Comparison of ENCODE assay signal across 11 cellular contexts in genomic region chr12:117032593-117033381, GRCh38.
DNase-seq lines count a peak whose midpoint lies in the region; ATAC-seq, FAIRE-seq and TF ChIP-seq lines count a peak whose summit lies in the region.
"Had no signal": no experiment of that assay in that cellular context is flagged by ENCODE, and none has a peak within 500 bp of the region (broad histone marks: within the 10 kb centered on the region; RNA-seq: fewer than 3 reads in every experiment).

No MANE protein-coding gene starts in this region.

- no peak for TF ChIP-seq EP300 in gastroesophageal sphincter (IDR thresholded peaks at IDR 0.05)

- CTCF ChIA-PET in GM10248 (lab: Yijun Ruan, JAX): interaction anchor here (0.9 to 1.8 kb wide), 2 partner anchors 8 to 87 kb away, joined by 3 to 12 read pairs; no protein-coding TSS in a partner anchor

- TF ChIP-seq CTCF in gastroesophageal sphincter (IDR thresholded peaks at IDR 0.05) (no peak), pancreas (IDR thresholded peaks at IDR 0.05) (no peak), GM10248 (IDR thresholded peaks at IDR 0.05; ENCODE audit: control extremely low read depth, extremely low read depth, low read depth, missing control alignments) (no peak)

- WGBS in gastroesophageal sphincter (ENCODE audit: low coverage in 1 of 2), 2 donors: 42 to 50% methylated on average over 1 to 3 of the region's 34 CpGs
- WGBS in pancreas, 2 donors: 43 to 57% methylated on average over 34 of the region's 34 CpGs

- H3K9me3 ChIP-seq in gastroesophageal sphincter: no peaks in the 10 kb centered on the region
- no peaks in the 10 kb centered on the region for H3K9me3 ChIP-seq in pancreas

- POLR2A ChIA-PET in GM10248 (lab: Yijun Ruan, JAX): no interaction called here

- H3K4me1 ChIP-seq in gastroesophageal sphincter: peaks cover 0 to 19% (median 0%) of the 10 kb centered on the region in 3 donors
- H3K4me1 ChIP-seq in pancreas: peaks cover 11 to 46% (median 38%) of the 10 kb centered on the region in 3 donors

- H3K27ac ChIP-seq in gastroesophageal sphincter (no peak overlapping the region), pancreas (peak overlapping the region; percentile 63 to 84 (median 78))

- TF ChIP-seq POLR2A in gastroesophageal sphincter (IDR thresholded peaks at IDR 0.05): no peak

- no peak for FAIRE-seq in pancreas (lab: Jason Lieb, UNC)

- DNase-seq in ELR (ENCODE audit: low read depth) (peak; percentile 13), NCI-H526 treated with DMSO at 0.1 percent for 48 hours (lab: John Stamatoyannopoulos, UW) (peak; percentile 40), pancreas (peak; percentile 67 to 91 (median 83)), NOMO-1 treated with dmso at 0.1 percent for 144 hours (lab: John Stamatoyannopoulos, UW; ENCODE audit: unreplicated experiment) (no peak), GM10248 (ENCODE audit: extremely low spot score) (no peak)
- DNase-seq: GDM1; stimulated activated CD4-positive, alpha-beta T cell treated with anti-CD3 and anti-CD28 coated beads, Interleukin-2, amount 100 ng/mL, for 48 hours; T-helper 9 cell had no signal

- peaks cover 43% of the 10 kb centered on the region for H3K27me3 ChIP-seq in gastroesophageal sphincter
- H3K27me3 ChIP-seq in pancreas: no peaks in the 10 kb centered on the region

- peaks cover 0 to 29% of the 10 kb centered on the region in 2 donors for H3K36me3 ChIP-seq in gastroesophageal sphincter
- H3K36me3 ChIP-seq in pancreas: peaks cover 0 to 3% (median 0%) of the 10 kb centered on the region in 3 donors

- intact Hi-C loops in pancreas (cut with DNase I): no loop called here

- ATAC-seq in gastroesophageal sphincter (peak; percentile 48), pancreas (peak; percentile 83 to 88 (median 84)), GM18858 (IDR thresholded peaks at IDR 0.05; ENCODE audit: unreplicated experiment) (no peak), HG02642 (IDR thresholded peaks at IDR 0.05; ENCODE audit: poor library complexity, unreplicated experiment) (no peak)

- H3K4me3 ChIP-seq in gastroesophageal sphincter: no peak overlapping the region
- H3K4me3 ChIP-seq in pancreas: no peak overlapping the region

Comparison
In these comparisons a context has a peak if more than half of its experiments do, and no peak if none do; other contexts are left out.
1. DNase-seq: peak in ELR (single experiment), NCI-H526 treated with DMSO at 0.1 percent for 48 hours (single experiment) and pancreas (6 of 6); none in NOMO-1 treated with dmso at 0.1 percent for 144 hours (single experiment) and GM10248 (single experiment).
2. ATAC-seq: peak in gastroesophageal sphincter (single experiment) and pancreas (4 of 4); none in GM18858 (single experiment) and HG02642 (single experiment).
3. H3K27ac ChIP-seq: peak in pancreas (4 of 4); none in gastroesophageal sphincter (0 of 4).